In the genomic region with DNA sequence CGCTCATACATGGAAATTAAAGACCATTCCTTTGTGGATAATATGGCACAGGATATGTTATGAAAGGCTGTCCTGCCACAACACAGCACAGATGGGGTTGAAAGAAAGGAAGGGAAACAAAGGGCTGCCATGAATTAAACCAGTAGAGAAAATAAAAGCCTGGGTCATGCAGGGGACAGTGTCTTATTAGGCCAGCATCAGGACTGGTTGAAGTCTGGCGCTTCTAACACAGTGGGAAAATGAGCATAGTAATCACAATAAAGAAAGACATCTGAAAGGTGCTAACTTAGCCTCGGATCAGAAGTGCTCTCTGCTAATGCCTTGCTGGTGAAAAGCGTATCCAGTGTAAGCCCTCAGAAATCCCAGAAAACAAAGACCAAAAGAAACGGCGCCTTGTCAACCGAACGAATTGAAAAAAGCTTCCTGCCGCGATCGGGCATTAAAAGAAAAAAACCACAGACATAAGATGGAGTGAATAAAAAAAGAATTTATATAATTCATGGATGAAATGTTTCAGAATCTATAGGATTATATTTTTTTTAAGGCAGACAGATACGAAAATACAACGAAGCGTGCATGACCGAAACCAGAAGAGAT, we compare ENCODE assay signal across 10 cellular contexts. TPM values are rescaled to one million over a fixed set of nuclear protein-coding genes. Genes with fewer than 3 reads are reported as not detected.
DNase-seq lines count a peak whose midpoint lies in the region; ATAC-seq and TF ChIP-seq lines count a peak whose summit lies in the region.
"Had no signal": no experiment of that assay in that cellular context is flagged by ENCODE, and none has a peak within 500 bp of the region (broad histone marks: within the 10 kb centered on the region; RNA-seq: fewer than 3 reads in every experiment).

No MANE protein-coding gene starts in this region.

- peaks cover 2% of the 10 kb centered on the region for H3K27me3 Mint-ChIP-seq in activated naive CD8-positive, alpha-beta T cell treated with anti-CD3 and anti-CD28 coated beads, Interleukin-2, amount 50 U/mL, for 24 hours
- H3K27me3 Mint-ChIP-seq in nephron progenitor cell (ENCODE audit: low read depth, poor library complexity) = no peaks in the 10 kb centered on the region

- no peak for ATAC-seq in activated naive CD8-positive, alpha-beta T cell treated with anti-CD3 and anti-CD28 coated beads, Interleukin-2, amount 50 U/mL, for 24 hours
- no peak for ATAC-seq in HG02623 (IDR thresholded peaks at IDR 0.05; ENCODE audit: unreplicated experiment)
- no peak for ATAC-seq in GM18870 (IDR thresholded peaks at IDR 0.05; ENCODE audit: unreplicated experiment)
- ATAC-seq in GM18520 (IDR thresholded peaks at IDR 0.05; ENCODE audit: unreplicated experiment) = no peak
- ATAC-seq in left cardiac atrium = no peak
- ATAC-seq: left lung had no signal

- no peaks in the 10 kb centered on the region for H3K9me3 Mint-ChIP-seq in activated naive CD8-positive, alpha-beta T cell treated with anti-CD3 and anti-CD28 coated beads, Interleukin-2, amount 50 U/mL, for 24 hours
- peaks cover 41% of the 10 kb centered on the region for H3K9me3 Mint-ChIP-seq in nephron progenitor cell

- no peak for TF ChIP-seq CTCF in nephron progenitor cell (IDR thresholded peaks at IDR 0.05)

- intact Hi-C loops in left cardiac atrium (cut with DNase I) = no loop called here

- peaks cover 2% of the 10 kb centered on the region for H3K4me1 Mint-ChIP-seq in activated naive CD8-positive, alpha-beta T cell treated with anti-CD3 and anti-CD28 coated beads, Interleukin-2, amount 50 U/mL, for 24 hours
- peaks cover 4% of the 10 kb centered on the region for H3K4me1 Mint-ChIP-seq in nephron progenitor cell

- H3K36me3 Mint-ChIP-seq in activated naive CD8-positive, alpha-beta T cell treated with anti-CD3 and anti-CD28 coated beads, Interleukin-2, amount 50 U/mL, for 24 hours (ENCODE audit: low read depth) = no peaks in the 10 kb centered on the region
- H3K36me3 Mint-ChIP-seq in nephron progenitor cell (ENCODE audit: low read depth) = peaks cover 8% of the 10 kb centered on the region

- H3K27ac Mint-ChIP-seq in activated naive CD8-positive, alpha-beta T cell treated with anti-CD3 and anti-CD28 coated beads, Interleukin-2, amount 50 U/mL, for 24 hours = no peak overlapping the region
- peak overlapping the region; percentile 58 for H3K27ac Mint-ChIP-seq in nephron progenitor cell

- H3K4me3 Mint-ChIP-seq in activated naive CD8-positive, alpha-beta T cell treated with anti-CD3 and anti-CD28 coated beads, Interleukin-2, amount 50 U/mL, for 24 hours = peak overlapping the region; percentile 69
- H3K4me3 Mint-ChIP-seq in nephron progenitor cell = no peak overlapping the region

- peak; percentile 33 for DNase-seq in D341Med (ENCODE audit: low spot score)
- peak; percentile 68 for DNase-seq in NCI-H146 (lab: John Stamatoyannopoulos, UW)
- DNase-seq in activated naive CD8-positive, alpha-beta T cell treated with anti-CD3 and anti-CD28 coated beads, Interleukin-2, amount 50 U/mL, for 24 hours = no peak
- no peak for DNase-seq in nephron progenitor cell
- no peak for DNase-seq in left cardiac atrium

RNA-seq across cellular contexts. Expression of a gene that starts 0.6 kb away (rescaled TPM):
- total RNA-seq in left cardiac atrium = under 1 TPM in 1 of 2 donors, not detected in 1; 0.65 TPM
- total RNA-seq: bronchial epithelial cell had no signal

Comparison
In these comparisons a context has a peak if more than half of its experiments do, and no peak if none do; other contexts are left out.
1. DNase-seq: peak in D341Med (single experiment) and NCI-H146 (single experiment); none in activated naive CD8-positive, alpha-beta T cell treated with anti-CD3 and anti-CD28 coated beads, Interleukin-2, amount 50 U/mL, for 24 hours (single experiment), nephron progenitor cell (single experiment) and left cardiac atrium (single experiment).